In genomic region chr10:109922976-109923921, GRCh38 we compare ENCODE assay signal across 8 cellular contexts. TPM values are rescaled to one million over a fixed set of nuclear protein-coding genes. Genes with fewer than 3 reads are reported as not detected.
DNase-seq lines count a peak whose midpoint lies in the region; ATAC-seq and TF ChIP-seq lines count a peak whose summit lies in the region.

XPNPEP1 (minus strand) TSS chr10:109923511; CDS start chr10:109923433, 78 bp downstream.

- no peak for TF ChIP-seq CTCF in PC-9 (conservative IDR thresholded peaks at IDR 0.05)

- no peaks in the 10 kb centered on the region for H3K27me3 ChIP-seq in PC-9 (ENCODE audit: insufficient read depth, low read depth)
- no peaks in the 10 kb centered on the region for H3K27me3 ChIP-seq in esophagus (ENCODE audit: control insufficient read depth in 1 of 2, insufficient read depth in 2 of 2, low read length in 2 of 2)
- H3K27me3 ChIP-seq in muscle layer of duodenum (ENCODE audit: low read depth, low read length) = no peaks in the 10 kb centered on the region

- H3K4me3 ChIP-seq in PC-9 (peak within 1 kb of the TSS; percentile 69), esophagus (ENCODE audit: low read depth in 1 of 2, low read length in 2 of 2) (peak within 1 kb of the TSS; percentile 89 to 92), muscle layer of duodenum (ENCODE audit: low read depth in 1 of 2, low read length in 2 of 2) (peak within 1 kb of the TSS; percentile 76 to 92)

- H3K27ac ChIP-seq in PC-9 (no peak within 1 kb of the TSS; the same call in 1 of the 2 replicates), esophagus (ENCODE audit: low read depth in 2 of 2, low read length in 1 of 2) (peak within 1 kb of the TSS; percentile 82 to 91), muscle layer of duodenum (ENCODE audit: low read length) (peak within 1 kb of the TSS; percentile 87)

- peaks cover 11% of the 10 kb centered on the region; the same call in 1 of the 2 replicates for H3K79me2 ChIP-seq in PC-9 (ENCODE audit: low read depth)

- H3K9me3 ChIP-seq in PC-9 (ENCODE audit: insufficient read depth, low read depth) (no peaks in the 10 kb centered on the region), esophagus (ENCODE audit: control insufficient read depth in 2 of 2, insufficient read depth in 1 of 2, low read depth in 1 of 2, low read length in 1 of 2) (no peaks in the 10 kb centered on the region), muscle layer of duodenum (ENCODE audit: control insufficient read depth in 1 of 2, low read length in 2 of 2) (no peaks in the 10 kb centered on the region)

- no peaks in the 10 kb centered on the region for H4K20me1 ChIP-seq in PC-9 (ENCODE audit: insufficient read depth)

- in situ Hi-C loops in Caki2 (cut with HindIII; ENCODE audit: low pct_unique_long_range_greater_than_20kb, low sequenced_read_pairs) = no loop called here

- CTCF ChIA-PET in PC-9 (lab: Charles Lee) = no interaction called here

- no peaks in the 10 kb centered on the region for H3K36me3 ChIP-seq in PC-9 (ENCODE audit: low read depth)
- H3K36me3 ChIP-seq in esophagus (ENCODE audit: control insufficient read depth in 2 of 2, insufficient read depth in 2 of 2, low read length in 1 of 2) = no peaks in the 10 kb centered on the region
- no peaks in the 10 kb centered on the region for H3K36me3 ChIP-seq in muscle layer of duodenum (ENCODE audit: control insufficient read depth in 1 of 2, insufficient read depth in 2 of 2, low read length in 2 of 2)

- POLR2A ChIA-PET in PC-9 (lab: Charles Lee; ENCODE audit: unreplicated experiment) = interaction anchor here (0.7 kb wide), 1 partner anchor 785 kb away, joined by 4 read pairs; no protein-coding TSS in a partner anchor

- WGBS in esophagus, 2 donors = 2% methylated on average over 93 to 105 of the region's 105 CpGs

- H3K4me1 ChIP-seq in PC-9 (replicated peaks; ENCODE audit: insufficient read depth) (peaks cover 11% of the 10 kb centered on the region; the same call in 1 of the 2 replicates), esophagus (ENCODE audit: control insufficient read depth in 2 of 2, insufficient read depth in 2 of 2, low read length in 1 of 2) (peaks cover 2 to 5% of the 10 kb centered on the region in 2 donors), muscle layer of duodenum (ENCODE audit: control insufficient read depth in 1 of 2, insufficient read depth in 2 of 2, low read length in 2 of 2) (peaks cover 0 to 16% of the 10 kb centered on the region in 2 donors)

- H3F3A ChIP-seq in PC-9 (ENCODE audit: insufficient read depth, low read depth) = no peaks in the 10 kb centered on the region

- no peaks in the 10 kb centered on the region for H3K9me2 ChIP-seq in PC-9 (ENCODE audit: insufficient read depth)

- H2AFZ ChIP-seq in PC-9 = peak within 1 kb of the TSS; percentile 88

- ATAC-seq in GM21360 (IDR thresholded peaks at IDR 0.05; ENCODE audit: unreplicated experiment) = peak; percentile 93

- peak within 1 kb of the TSS; percentile 92 for H3K4me2 ChIP-seq in PC-9

- intact Hi-C loops in PC-9 (cut with micrococcal nuclease; ENCODE audit: unreplicated experiment) = loop anchor here (5.0 kb wide), 1 partner anchor 154 kb away; no protein-coding TSS in a partner anchor

- peak; percentile 76 for DNase-seq in Caki2 (ENCODE audit: low read depth)
- peak; percentile 83 for DNase-seq in HT-29 (ENCODE audit: low spot score)
- DNase-seq in PC-9 = peak; percentile 52 to 68
- peak; percentile 79 for DNase-seq in activated T-cell treated with anti-CD3 and anti-CD28 coated beads, Interleukin-2, amount 50 U/mL, for 1 hour
- peak; percentile 60 for DNase-seq in stimulated activated CD8-positive, alpha-beta memory T cell treated with anti-CD3 and anti-CD28 coated beads, Interleukin-7, amount 100 ng/mL, for 24 hours (ENCODE audit: low read depth)

- BruUV-seq in PC-9 (replicated peaks; lab: Mats Ljungman, UMichigan) = no TSS peak

RNA-seq across cellular contexts. Expression of gene XPNPEP1, which starts in this region (rescaled TPM):
- total RNA-seq in Caki2 (2014; rRNA removed; shearing (Covaris generic); ENCODE audit: low replicate concordance) = 98.5 and 101 TPM in 2 replicates
- 192 and 240 TPM in 2 replicates for total RNA-seq in HT-29 (2014; rRNA removed; shearing (Covaris generic))
- 24.6 and 29.8 TPM in 2 replicates for total RNA-seq in PC-9 (2021)
- polyA plus RNA-seq in esophagus = 10 to 100 TPM; 11.3 to 29.3 TPM
